In the genomic region with DNA sequence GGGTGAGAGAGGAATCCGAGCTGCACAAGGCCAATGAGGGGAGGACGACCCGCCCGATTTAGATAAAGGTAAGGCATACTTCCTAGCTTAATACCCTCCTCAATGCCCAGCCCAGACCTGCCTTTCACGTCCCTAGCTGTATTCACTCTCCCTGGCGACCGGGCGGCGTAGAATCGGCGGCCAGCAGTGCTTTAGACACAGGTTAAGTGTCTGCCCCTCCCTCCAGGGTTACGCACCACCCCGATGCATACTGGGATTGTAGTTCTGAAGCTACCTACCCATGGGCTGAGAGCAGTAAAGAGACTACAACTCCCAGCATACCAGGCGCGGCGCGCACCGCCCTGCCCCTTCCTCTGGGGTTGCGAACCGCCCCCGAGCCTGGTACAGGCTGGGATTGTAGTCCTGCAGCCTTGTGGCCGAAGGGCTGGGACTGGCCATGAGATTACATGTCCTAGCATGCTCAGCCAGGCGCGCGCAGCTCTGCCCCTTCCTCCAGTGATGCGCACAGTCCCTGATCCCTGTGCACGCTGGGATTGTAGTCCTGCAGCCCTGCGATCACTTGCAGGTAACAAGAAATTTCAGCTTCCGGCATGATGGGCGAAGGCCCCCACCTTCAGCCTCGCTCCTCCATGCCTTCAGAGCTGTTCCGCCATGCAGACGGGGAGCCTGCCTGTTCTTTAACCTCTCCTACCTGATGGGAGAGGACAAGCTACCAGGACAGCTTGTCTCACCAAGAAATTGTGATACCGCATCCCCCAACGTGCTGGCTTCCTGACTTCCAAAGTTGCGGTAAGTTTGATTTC, we compare ENCODE assay signal across 1 cellular context.
TF ChIP-seq lines count a peak whose summit lies in the region.

No MANE protein-coding gene starts in this region.

TF ChIP-seq in HepG2, 621 proteins besides CTCF, POLR2A, EP300 and RAD21 (continued from another document and continues in another):
- TF ChIP-seq ZBTB39 (CRISPR knock-in tag; IDR thresholded peaks at IDR 0.05) (0 out of 2 replicates have a peak, but pooled peaks have one; percentile 30), YEATS4 (CRISPR knock-in tag; IDR thresholded peaks at IDR 0.05; ENCODE audit: borderline replicate concordance) (peak; percentile 55), ZNF607 (CRISPR knock-in tag; IDR thresholded peaks at IDR 0.05; ENCODE audit: borderline replicate concordance) (peak; percentile 24; the same call in 1 of the 2 replicates), AFF4 (CRISPR knock-in tag; IDR thresholded peaks at IDR 0.05) (0 out of 2 replicates have a peak, but pooled peaks have one; percentile 45), SP1 (IDR thresholded peaks at IDR 0.05) (no peak), SP1 (CRISPR knock-in tag; IDR thresholded peaks at IDR 0.05) (peak; percentile 96), ZFY (CRISPR knock-in tag; IDR thresholded peaks at IDR 0.05) (peak; percentile 75), HMG20B (CRISPR knock-in tag; conservative IDR thresholded peaks at IDR 0.05) (0 out of 2 replicates have a peak, but pooled peaks have one; percentile 23), ZNF598 (CRISPR knock-in tag; IDR thresholded peaks at IDR 0.05; ENCODE audit: borderline replicate concordance) (peak; percentile 31; the same call in 1 of the 2 replicates), ZNF343 (CRISPR knock-in tag; IDR thresholded peaks at IDR 0.05) (0 out of 2 replicates have a peak, but pooled peaks have one; percentile 64), ZNF737 (CRISPR knock-in tag; IDR thresholded peaks at IDR 0.05; ENCODE audit: borderline replicate concordance) (peak; percentile 76; the same call in 1 of the 2 replicates)
- TF ChIP-seq, protein P1, sequence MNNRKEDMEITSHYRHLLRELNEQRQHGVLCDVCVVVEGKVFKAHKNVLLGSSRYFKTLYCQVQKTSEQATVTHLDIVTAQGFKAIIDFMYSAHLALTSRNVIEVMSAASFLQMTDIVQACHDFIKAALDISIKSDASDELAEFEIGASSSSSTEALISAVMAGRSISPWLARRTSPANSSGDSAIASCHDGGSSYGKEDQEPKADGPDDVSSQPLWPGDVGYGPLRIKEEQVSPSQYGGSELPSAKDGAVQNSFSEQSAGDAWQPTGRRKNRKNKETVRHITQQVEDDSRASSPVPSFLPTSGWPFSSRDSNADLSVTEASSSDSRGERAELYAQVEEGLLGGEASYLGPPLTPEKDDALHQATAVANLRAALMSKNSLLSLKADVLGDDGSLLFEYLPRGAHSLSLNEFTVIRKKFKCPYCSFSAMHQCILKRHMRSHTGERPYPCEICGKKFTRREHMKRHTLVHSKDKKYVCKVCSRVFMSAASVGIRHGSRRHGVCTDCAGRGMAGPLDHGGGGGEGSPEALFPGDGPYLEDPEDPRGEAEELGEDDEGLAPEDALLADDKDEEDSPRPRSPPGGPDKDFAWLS (CRISPR knock-in tag; IDR thresholded peaks at IDR 0.05; ENCODE audit: borderline replicate concordance): peak; percentile 6; the same call in 1 of the 2 replicates
- TF ChIP-seq, protein P2, sequence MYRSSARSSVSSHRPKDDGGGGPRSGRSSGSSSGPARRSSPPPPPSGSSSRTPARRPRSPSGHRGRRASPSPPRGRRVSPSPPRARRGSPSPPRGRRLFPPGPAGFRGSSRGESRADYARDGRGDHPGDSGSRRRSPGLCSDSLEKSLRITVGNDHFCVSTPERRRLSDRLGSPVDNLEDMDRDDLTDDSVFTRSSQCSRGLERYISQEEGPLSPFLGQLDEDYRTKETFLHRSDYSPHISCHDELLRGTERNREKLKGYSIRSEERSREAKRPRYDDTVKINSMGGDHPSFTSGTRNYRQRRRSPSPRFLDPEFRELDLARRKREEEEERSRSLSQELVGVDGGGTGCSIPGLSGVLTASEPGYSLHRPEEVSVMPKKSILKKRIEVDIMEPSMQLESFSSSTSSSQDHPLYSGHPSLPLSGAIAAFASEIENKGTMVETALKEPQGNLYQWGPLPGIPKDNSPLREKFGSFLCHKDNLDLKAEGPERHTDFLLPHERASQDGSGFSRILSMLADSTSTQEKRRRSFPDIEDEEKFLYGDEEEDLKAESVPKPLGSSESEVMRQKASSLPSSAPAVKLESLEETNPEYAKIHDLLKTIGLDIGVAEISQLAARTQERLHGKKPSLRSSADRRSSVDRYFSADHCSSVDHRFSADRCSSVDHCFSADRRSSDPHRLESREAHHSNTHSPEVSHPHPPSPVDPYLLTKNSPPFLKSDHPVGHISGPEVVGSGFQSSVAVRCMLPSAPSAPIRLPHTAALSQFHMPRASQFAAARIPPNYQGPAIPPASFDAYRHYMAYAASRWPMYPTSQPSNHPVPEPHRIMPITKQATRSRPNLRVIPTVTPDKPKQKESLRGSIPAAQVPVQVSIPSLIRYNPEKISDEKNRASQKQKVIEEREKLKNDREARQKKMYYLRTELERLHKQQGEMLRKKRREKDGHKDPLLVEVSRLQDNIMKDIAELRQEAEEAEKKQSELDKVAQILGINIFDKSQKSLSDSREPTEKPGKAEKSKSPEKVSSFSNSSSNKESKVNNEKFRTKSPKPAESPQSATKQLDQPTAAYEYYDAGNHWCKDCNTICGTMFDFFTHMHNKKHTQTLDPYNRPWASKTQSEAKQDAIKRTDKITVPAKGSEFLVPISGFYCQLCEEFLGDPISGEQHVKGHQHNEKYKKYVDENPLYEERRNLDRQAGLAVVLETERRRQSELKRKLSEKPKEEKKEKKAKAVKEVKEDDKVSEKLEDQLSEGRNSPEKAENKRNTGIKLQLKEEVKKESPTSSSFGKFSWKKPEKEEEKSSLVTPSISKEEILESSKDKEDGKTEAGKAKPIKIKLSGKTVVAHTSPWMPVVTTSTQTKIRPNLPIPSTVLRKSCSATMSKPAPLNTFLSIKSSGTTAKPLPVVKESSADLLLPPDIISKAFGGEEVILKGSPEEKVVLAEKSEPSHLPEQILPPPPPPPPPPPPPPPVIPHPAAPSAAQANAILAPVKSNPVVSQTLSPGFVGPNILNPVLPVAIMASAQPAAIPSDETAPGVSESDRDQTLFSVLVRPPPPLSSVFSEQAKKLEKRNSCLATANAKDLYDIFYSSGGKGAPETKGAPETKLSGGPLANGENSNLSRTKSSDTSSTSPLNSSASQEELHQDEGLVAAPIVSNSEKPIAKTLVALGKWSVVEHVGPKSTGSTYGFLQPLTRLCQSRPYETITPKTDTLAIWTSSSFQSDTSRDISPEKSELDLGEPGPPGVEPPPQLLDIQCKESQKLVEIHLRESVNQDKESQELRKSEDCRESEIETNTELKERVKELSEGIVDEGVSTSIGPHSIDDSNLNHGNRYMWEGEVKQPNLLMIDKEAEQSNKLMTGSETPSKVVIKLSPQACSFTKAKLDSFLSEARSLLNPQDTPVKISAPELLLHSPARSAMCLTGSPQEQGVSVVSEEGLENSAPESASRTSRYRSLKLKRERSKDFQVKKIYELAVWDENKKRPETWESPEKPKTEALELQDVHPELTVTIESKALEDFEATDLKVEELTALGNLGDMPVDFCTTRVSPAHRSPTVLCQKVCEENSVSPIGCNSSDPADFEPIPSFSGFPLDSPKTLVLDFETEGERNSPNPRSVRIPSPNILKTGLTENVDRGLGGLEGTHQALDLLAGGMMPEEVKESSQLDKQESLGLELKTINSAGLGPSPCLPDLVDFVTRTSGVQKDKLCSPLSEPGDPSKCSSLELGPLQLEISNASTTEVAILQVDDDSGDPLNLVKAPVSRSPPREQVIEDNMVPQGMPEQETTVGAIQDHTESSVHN (CRISPR knock-in tag; IDR thresholded peaks at IDR 0.05): peak; percentile 62; the same call in 1 of the 2 replicates
- TF ChIP-seq, protein P3, sequence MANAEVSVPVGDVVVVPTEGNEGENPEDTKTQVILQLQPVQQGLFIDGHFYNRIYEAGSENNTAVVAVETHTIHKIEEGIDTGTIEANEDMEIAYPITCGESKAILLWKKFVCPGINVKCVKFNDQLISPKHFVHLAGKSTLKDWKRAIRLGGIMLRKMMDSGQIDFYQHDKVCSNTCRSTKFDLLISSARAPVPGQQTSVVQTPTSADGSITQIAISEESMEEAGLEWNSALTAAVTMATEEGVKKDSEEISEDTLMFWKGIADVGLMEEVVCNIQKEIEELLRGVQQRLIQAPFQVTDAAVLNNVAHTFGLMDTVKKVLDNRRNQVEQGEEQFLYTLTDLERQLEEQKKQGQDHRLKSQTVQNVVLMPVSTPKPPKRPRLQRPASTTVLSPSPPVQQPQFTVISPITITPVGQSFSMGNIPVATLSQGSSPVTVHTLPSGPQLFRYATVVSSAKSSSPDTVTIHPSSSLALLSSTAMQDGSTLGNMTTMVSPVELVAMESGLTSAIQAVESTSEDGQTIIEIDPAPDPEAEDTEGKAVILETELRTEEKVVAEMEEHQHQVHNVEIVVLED (CRISPR knock-in tag; IDR thresholded peaks at IDR 0.05; ENCODE audit: borderline replicate concordance): peak; percentile 99
- TF ChIP-seq, protein P4, sequence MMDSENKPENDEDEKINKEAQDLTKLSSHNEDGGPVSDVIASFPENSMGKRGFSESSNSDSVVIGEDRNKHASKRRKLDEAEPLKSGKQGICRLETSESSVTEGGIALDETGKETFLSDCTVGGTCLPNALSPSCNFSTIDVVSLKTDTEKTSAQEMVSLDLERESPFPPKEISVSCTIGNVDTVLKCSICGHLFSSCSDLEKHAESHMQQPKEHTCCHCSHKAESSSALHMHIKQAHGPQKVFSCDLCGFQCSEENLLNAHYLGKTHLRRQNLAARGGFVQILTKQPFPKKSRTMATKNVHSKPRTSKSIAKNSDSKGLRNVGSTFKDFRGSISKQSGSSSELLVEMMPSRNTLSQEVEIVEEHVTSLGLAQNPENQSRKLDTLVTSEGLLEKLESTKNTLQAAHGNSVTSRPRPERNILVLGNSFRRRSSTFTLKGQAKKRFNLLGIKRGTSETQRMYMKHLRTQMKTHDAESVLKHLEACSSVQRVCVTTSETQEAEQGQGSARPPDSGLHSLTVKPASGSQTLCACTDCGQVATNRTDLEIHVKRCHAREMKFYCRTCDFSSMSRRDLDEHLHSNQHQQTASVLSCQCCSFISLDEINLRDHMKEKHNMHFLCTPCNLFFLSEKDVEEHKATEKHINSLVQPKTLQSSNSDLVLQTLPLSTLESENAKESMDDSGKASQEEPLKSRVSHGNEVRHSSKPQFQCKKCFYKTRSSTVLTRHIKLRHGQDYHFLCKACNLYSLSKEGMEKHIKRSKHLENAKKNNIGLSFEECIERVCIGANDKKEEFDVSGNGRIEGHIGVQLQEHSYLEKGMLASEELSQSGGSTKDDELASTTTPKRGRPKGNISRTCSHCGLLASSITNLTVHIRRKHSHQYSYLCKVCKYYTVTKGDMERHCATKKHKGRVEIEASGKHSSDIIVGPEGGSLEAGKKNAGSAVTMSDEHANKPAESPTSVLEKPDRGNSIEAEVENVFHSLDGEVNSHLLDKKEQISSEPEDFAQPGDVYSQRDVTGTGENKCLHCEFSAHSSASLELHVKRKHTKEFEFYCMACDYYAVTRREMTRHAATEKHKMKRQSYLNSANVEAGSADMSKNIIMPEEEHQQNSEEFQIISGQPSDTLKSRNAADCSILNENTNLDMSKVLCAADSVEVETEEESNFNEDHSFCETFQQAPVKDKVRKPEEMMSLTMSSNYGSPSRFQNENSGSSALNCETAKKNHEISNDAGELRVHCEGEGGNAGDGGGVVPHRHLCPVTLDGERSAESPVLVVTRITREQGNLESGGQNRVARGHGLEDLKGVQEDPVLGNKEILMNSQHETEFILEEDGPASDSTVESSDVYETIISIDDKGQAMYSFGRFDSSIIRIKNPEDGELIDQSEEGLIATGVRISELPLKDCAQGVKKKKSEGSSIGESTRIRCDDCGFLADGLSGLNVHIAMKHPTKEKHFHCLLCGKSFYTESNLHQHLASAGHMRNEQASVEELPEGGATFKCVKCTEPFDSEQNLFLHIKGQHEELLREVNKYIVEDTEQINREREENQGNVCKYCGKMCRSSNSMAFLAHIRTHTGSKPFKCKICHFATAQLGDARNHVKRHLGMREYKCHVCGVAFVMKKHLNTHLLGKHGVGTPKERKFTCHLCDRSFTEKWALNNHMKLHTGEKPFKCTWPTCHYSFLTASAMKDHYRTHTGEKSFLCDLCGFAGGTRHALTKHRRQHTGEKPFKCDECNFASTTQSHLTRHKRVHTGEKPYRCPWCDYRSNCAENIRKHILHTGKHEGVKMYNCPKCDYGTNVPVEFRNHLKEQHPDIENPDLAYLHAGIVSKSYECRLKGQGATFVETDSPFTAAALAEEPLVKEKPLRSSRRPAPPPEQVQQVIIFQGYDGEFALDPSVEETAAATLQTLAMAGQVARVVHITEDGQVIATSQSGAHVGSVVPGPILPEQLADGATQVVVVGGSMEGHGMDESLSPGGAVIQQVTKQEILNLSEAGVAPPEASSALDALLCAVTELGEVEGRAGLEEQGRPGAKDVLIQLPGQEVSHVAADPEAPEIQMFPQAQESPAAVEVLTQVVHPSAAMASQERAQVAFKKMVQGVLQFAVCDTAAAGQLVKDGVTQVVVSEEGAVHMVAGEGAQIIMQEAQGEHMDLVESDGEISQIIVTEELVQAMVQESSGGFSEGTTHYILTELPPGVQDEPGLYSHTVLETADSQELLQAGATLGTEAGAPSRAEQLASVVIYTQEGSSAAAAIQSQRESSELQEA (CRISPR knock-in tag; IDR thresholded peaks at IDR 0.05; ENCODE audit: not compliant biosample characterization): no peak
